Comparison of ENCODE assay signal across 15 cellular contexts in genomic region chr1:44636711-44637589, GRCh38. TPM values are rescaled to one million over a fixed set of nuclear protein-coding genes. Genes with fewer than 3 reads are reported as not detected.
A peak's percentile ranks its signal among the peaks of the same experiment; 100 is the strongest.
DNase-seq lines count a peak whose midpoint lies in the region; ATAC-seq, FAIRE-seq and TF ChIP-seq lines count a peak whose summit lies in the region.
"Had no signal": no experiment of that assay in that cellular context is flagged by ENCODE, and none has a peak within 500 bp of the region (broad histone marks: within the 10 kb centered on the region; RNA-seq: fewer than 3 reads in every experiment).

No MANE protein-coding gene starts in this region.

- CTCF ChIA-PET in K562 (lab: Yijun Ruan, JAX; ENCODE audit: low intra/inter-chr PET ratio): no interaction called here
- CTCF ChIA-PET in naive thymus-derived CD4-positive, alpha-beta T cell (lab: Charles Lee): interaction anchor here (4.3 kb wide), 1 partner anchor 15 kb away, joined by 18 read pairs; no protein-coding TSS in a partner anchor

- H3K9me3 Mint-ChIP-seq in neural crest cell: no peaks in the 10 kb centered on the region
- peaks cover 0 to 2% (median 0%) of the 10 kb centered on the region in 11 donors for H3K9me3 Mint-ChIP-seq in naive thymus-derived CD4-positive, alpha-beta T cell

- H3K36me3 Mint-ChIP-seq in neural crest cell (ENCODE audit: low read depth): peaks cover 13% of the 10 kb centered on the region
- H3K36me3 Mint-ChIP-seq in naive thymus-derived CD4-positive, alpha-beta T cell: peaks cover 6 to 31% (median 12%) of the 10 kb centered on the region in 5 donors

- DNase-seq in DMS153 (lab: John Stamatoyannopoulos, UW): peak; percentile 33
- DNase-seq in NCI-H1694 treated with DMSO at 0.1 percent for 48 hours (lab: John Stamatoyannopoulos, UW): peak; percentile 75
- no peak for DNase-seq in K562 (ENCODE audit: extremely low read depth in 1 of 4, low spot score in 3 of 4)
- DNase-seq in neural crest cell (ENCODE audit: low read depth, low spot score): no peak
- DNase-seq in RPMI8226: no peak
- DNase-seq in amniotic stem cell (lab: John Stamatoyannopoulos, UW): no peak
- no peak for DNase-seq in naive thymus-derived CD4-positive, alpha-beta T cell
- DNase-seq: activated T-cell treated with anti-CD3 and anti-CD28 coated beads, Interleukin-2, amount 50 U/mL, for 48 hours; lower lobe of right lung; NCI-H146 had no signal

- H3K27me3 Mint-ChIP-seq in neural crest cell (ENCODE audit: low read depth): no peaks in the 10 kb centered on the region
- no peaks in the 10 kb centered on the region for H3K27me3 Mint-ChIP-seq in naive thymus-derived CD4-positive, alpha-beta T cell

- no peak for TF ChIP-seq EP300 in K562 (IDR thresholded peaks at IDR 0.05; ENCODE audit: low read length)

- peaks cover 46 to 49% of the 10 kb centered on the region in 2 experiments; a peak in 4 of 5 replicates for H3K4me1 ChIP-seq in K562 (replicated peaks in 1 of 2; ENCODE audit: control insufficient read depth in 2 of 2, insufficient read depth in 2 of 2, low read length in 2 of 2)
- H3K4me1 ChIP-seq in naive thymus-derived CD4-positive, alpha-beta T cell (ENCODE audit: control insufficient read depth in 2 of 2, insufficient read depth in 2 of 2, low read length in 2 of 2): peaks cover 8% of the 10 kb centered on the region in 2 donors

- no peak overlapping the region for H3K4me3 ChIP-seq in K562
- no peak overlapping the region for H3K4me3 ChIP-seq in naive thymus-derived CD4-positive, alpha-beta T cell (ENCODE audit: low read length)
- H3K4me3 ChIP-seq: lower lobe of right lung, prostate gland, tibial nerve had no signal

- H3K9me3 ChIP-seq in K562 (replicated peaks; ENCODE audit: control insufficient read depth, insufficient read depth, low read depth, low read length): no peaks in the 10 kb centered on the region
- no peaks in the 10 kb centered on the region for H3K9me3 ChIP-seq in naive thymus-derived CD4-positive, alpha-beta T cell (ENCODE audit: control insufficient read depth in 2 of 3, low read length in 3 of 3)
- H3K9me3 ChIP-seq: lower lobe of right lung, prostate gland, tibial nerve had no signal

- H2AFZ ChIP-seq in K562 (ENCODE audit: low read depth, low read length): no peak overlapping the region

- no peaks in the 10 kb centered on the region for H3K27me3 ChIP-seq in K562 (ENCODE audit: control insufficient read depth in 2 of 2, insufficient read depth in 2 of 2, low read length in 2 of 2)
- no peaks in the 10 kb centered on the region for H3K27me3 ChIP-seq in naive thymus-derived CD4-positive, alpha-beta T cell (ENCODE audit: control insufficient read depth in 2 of 2, insufficient read depth in 2 of 2, low read length in 2 of 2)
- H3K27me3 ChIP-seq: tibial nerve had no signal

- intact Hi-C loops in K562 (cut with micrococcal nuclease): loop anchor here (10.0 kb wide), 1 partner anchor 168 kb away; the partner anchor contains the start of genes BTBD19, DYNLT4 and PLK3
- intact Hi-C loops in naive thymus-derived CD4-positive, alpha-beta T cell (cut with micrococcal nuclease): loop anchor here (10.0 kb wide), 2 partner anchors 422 to 692 kb away; partner anchors contain the start of genes DMAP1 (in 1 of the 2) and IPO13 (in 1 of the 2)

- ATAC-seq in K562 (peak; percentile 3), HG03571 (IDR thresholded peaks at IDR 0.05; ENCODE audit: unreplicated experiment) (no peak)
- no peak for ATAC-seq in naive thymus-derived CD4-positive, alpha-beta T cell
- ATAC-seq: lower lobe of right lung, Panc1 had no signal

- H3K27ac ChIP-seq in K562 (ENCODE audit: extremely low read depth, low read depth, low read length): peak overlapping the region; percentile 49; the same call in 2 of the 3 replicates
- no peak overlapping the region for H3K27ac ChIP-seq in naive thymus-derived CD4-positive, alpha-beta T cell (ENCODE audit: low read depth, low read length)
- H3K27ac ChIP-seq: lower lobe of right lung, prostate gland, tibial nerve had no signal

- H3K4me2 ChIP-seq in K562 (ENCODE audit: insufficient read depth, low read length): peak overlapping the region; percentile 62; the same call in 1 of the 2 replicates

- H3K4me1 Mint-ChIP-seq in neural crest cell: peaks cover 67% of the 10 kb centered on the region
- H3K4me1 Mint-ChIP-seq in naive thymus-derived CD4-positive, alpha-beta T cell: peaks cover 25 to 46% (median 33%) of the 10 kb centered on the region in 7 donors

- peak overlapping the region; percentile 26 to 78; a peak in 2 of 4 replicates for H3K9ac ChIP-seq in K562 (ENCODE audit: insufficient read depth in 1 of 2, low read depth in 2 of 2, low read length in 2 of 2)

- H3K9me1 ChIP-seq in K562 (ENCODE audit: control insufficient read depth, insufficient read depth, low read length): peaks cover 10% of the 10 kb centered on the region

- H3K4me3 Mint-ChIP-seq in neural crest cell: peak overlapping the region; percentile 71
- no peak overlapping the region for H3K4me3 Mint-ChIP-seq in naive thymus-derived CD4-positive, alpha-beta T cell

- POLR2A ChIA-PET in K562 (lab: Yijun Ruan, JAX): interaction anchor here (0.7 to 21.3 kb wide), 9 partner anchors 3 to 419 kb away, joined by 3 to 328 read pairs (median 4); partner anchors contain the start of genes ARMH1 and TMEM53
- POLR2A ChIA-PET in naive thymus-derived CD4-positive, alpha-beta T cell (lab: Charles Lee): no interaction called here

- H3K27ac Mint-ChIP-seq in neural crest cell (ENCODE audit: unreplicated experiment): peak overlapping the region; percentile 87
- peak overlapping the region in 3 of 9 donors; percentile 9 to 48 (median 12) for H3K27ac Mint-ChIP-seq in naive thymus-derived CD4-positive, alpha-beta T cell

- H4K20me1 ChIP-seq in K562 (replicated peaks; ENCODE audit: control insufficient read depth, insufficient read depth, low read length): peaks cover 4% of the 10 kb centered on the region; the same call in 1 of the 2 replicates

- 66% methylated on average over 13 of the region's 13 CpGs for WGBS in K562 (ENCODE audit: insufficient coverage, low coverage, missing lambda C conversion rate)

- in situ Hi-C loops in K562 (cut with MboI): no loop called here

- peaks cover 88% of the 10 kb centered on the region for H3K36me3 ChIP-seq in K562 (ENCODE audit: control insufficient read depth, insufficient read depth, low read length)
- peaks cover 8 to 93% (median 31%) of the 10 kb centered on the region in 3 experiments for H3K36me3 ChIP-seq in naive thymus-derived CD4-positive, alpha-beta T cell (ENCODE audit: control insufficient read depth in 2 of 3, insufficient read depth in 3 of 3, low read length in 3 of 3)

- TF ChIP-seq CTCF in K562 (IDR thresholded peaks at IDR 0.05 in 2 of 3, conservative IDR thresholded peaks at IDR 0.05 in 1 of 3; ENCODE audit: insufficient read depth in 2 of 3, low read depth in 1 of 3, low read length in 3 of 3) (no peak), neural crest cell (conservative IDR thresholded peaks at IDR 0.05) (no peak)

- TF ChIP-seq POLR2A in K562 (conservative IDR thresholded peaks at IDR 0.05): no peak

- no TSS peak for BruUV-seq in K562 (replicated peaks; lab: Mats Ljungman, UMichigan)

- TF ChIP-seq RAD21 in K562 (CRISPR knock-in tag; conservative IDR thresholded peaks at IDR 0.05 in 1 of 2, IDR thresholded peaks at IDR 0.05 in 1 of 2): no peak

- H3K79me2 ChIP-seq in K562 (ENCODE audit: control insufficient read depth, insufficient read depth, low read length): peaks cover 35% of the 10 kb centered on the region

- no peak for FAIRE-seq in K562 (lab: Jason Lieb, UNC)
- FAIRE-seq: frontal cortex had no signal

RNA-seq across cellular contexts. Expression of gene TMEM53, which starts 37.3 kb away (rescaled TPM):
- total RNA-seq in K562 (2011; cell fraction: chromatin; rRNA removed; ENCODE audit: low replicate concordance): 2.3 and 4.2 TPM in 2 replicates
- 4.0 and 4.1 TPM in 2 replicates for total RNA-seq in K562 (2011; cell fraction: nucleolus; rRNA removed)
- 3.8 and 5.0 TPM in 2 replicates for total RNA-seq in K562 (2011; cell fraction: nucleoplasm; rRNA removed)
- total RNA-seq in K562 (2014; rRNA removed) (2.0 and 4.7 TPM in 2 replicates), K562 (2014; rRNA removed; fragmentation: Illumina TruSeq; extraction: Trizol) (0.45 and 1.3 TPM in 2 replicates), K562 (2015; rRNA removed; fragmentation: Illumina TruSeq; extraction: Trizol) (1.8 and 2.1 TPM in 2 replicates), K562 (2021) (3.1 and 3.7 TPM in 2 replicates), neural crest cell (14.1 and 15.7 TPM in 2 replicates)
- polyA plus RNA-seq in K562 (2011; rRNA removed) (3.0 and 4.1 TPM in 2 replicates), K562 (2014; fragmentation: Illumina TruSeq; extraction: Trizol) (3.3 and 3.4 TPM in 2 replicates), K562 (2014; fragmentation: Nextera tagmentation; extraction: Ambion mirVana) (1 to 10 TPM in 1 of 2 experiments, under 1 TPM in 1; 0.23 to 1.9 TPM), K562 (2014; rRNA removed) (3.7 and 5.0 TPM in 2 replicates)
- polyA plus RNA-seq in K562 (2011; cell fraction: cytosol; rRNA removed): 7.2 and 14.8 TPM in 2 replicates
- polyA plus RNA-seq in K562 (2011; cell fraction: nucleus; rRNA removed): 2.6 and 2.7 TPM in 2 replicates
- 5.6 and 6.7 TPM in 2 replicates for polyA plus RNA-seq in K562 (2012)
- polyA minus RNA-seq in K562 (2011; rRNA and poly(A)+ RNA removed): 2.1 and 2.7 TPM in 2 replicates
- 2.1 and 4.9 TPM in 2 replicates for polyA minus RNA-seq in K562 (2011; cell fraction: cytosol; rRNA and poly(A)+ RNA removed)
- polyA minus RNA-seq in K562 (2011; cell fraction: nucleus; rRNA and poly(A)+ RNA removed): 0.54 and 0.78 TPM in 2 replicates
- total RNA-seq in naive thymus-derived CD4-positive, alpha-beta T cell: 1 to 10 TPM; 1.6 to 3.5 (median 1.9) TPM
- 1 to 10 TPM; 2.9 to 3.5 TPM for polyA plus RNA-seq in naive thymus-derived CD4-positive, alpha-beta T cell

RNA-seq across cellular contexts. Expression of gene ARMH1, which starts 37.6 kb away (rescaled TPM):
- total RNA-seq in K562 (2011; cell fraction: chromatin; rRNA removed; ENCODE audit: low replicate concordance): 0.28 TPM in 1 of 2 replicates, not detected in the other
- not detected in 2 replicates for total RNA-seq in K562 (2011; cell fraction: nucleolus; rRNA removed)
- not detected in 2 replicates for total RNA-seq in K562 (2011; cell fraction: nucleoplasm; rRNA removed)
- total RNA-seq in K562 (2014; rRNA removed) (not detected in 2 replicates), K562 (2014; rRNA removed; fragmentation: Illumina TruSeq; extraction: Trizol) (not detected in 2 replicates), K562 (2015; rRNA removed; fragmentation: Illumina TruSeq; extraction: Trizol) (not detected in 2 replicates), K562 (2021) (0.49 TPM in 1 of 2 replicates, not detected in the other), neural crest cell (5.6 and 5.9 TPM in 2 replicates)
- polyA plus RNA-seq in K562 (2011; rRNA removed) (0.37 TPM in 1 of 2 replicates, not detected in the other), K562 (2014; fragmentation: Illumina TruSeq; extraction: Trizol) (not detected in 2 replicates), K562 (2014; fragmentation: Nextera tagmentation; extraction: Ambion mirVana) (not detected), K562 (2014; rRNA removed) (0.41 TPM in 1 of 2 replicates, not detected in the other)
- 0.07 and 0.72 TPM in 2 replicates for polyA plus RNA-seq in K562 (2011; cell fraction: cytosol; rRNA removed)
- polyA plus RNA-seq in K562 (2011; cell fraction: nucleus; rRNA removed): 2.1 and 3.0 TPM in 2 replicates
- polyA plus RNA-seq in K562 (2012): not detected in 2 replicates
- polyA minus RNA-seq in K562 (2011; rRNA and poly(A)+ RNA removed): not detected in 2 replicates
- not detected in 2 replicates for polyA minus RNA-seq in K562 (2011; cell fraction: cytosol; rRNA and poly(A)+ RNA removed)
- polyA minus RNA-seq in K562 (2011; cell fraction: nucleus; rRNA and poly(A)+ RNA removed): not detected in 2 replicates
- 100 to 1,000 TPM in 1 of 5 experiments, 10 to 100 TPM in 4; 65.8 to 205 (median 87.0) TPM for total RNA-seq in naive thymus-derived CD4-positive, alpha-beta T cell
- polyA plus RNA-seq in naive thymus-derived CD4-positive, alpha-beta T cell: 10 to 100 TPM; 32.8 to 41.0 TPM

Comparison
In these comparisons a context has a peak if more than half of its experiments do, and no peak if none do; other contexts are left out.
1. DNase-seq: peak in DMS153 (single experiment) and NCI-H1694 treated with DMSO at 0.1 percent for 48 hours (single experiment); none in K562 (0 of 4), neural crest cell (single experiment), RPMI8226 (single experiment), amniotic stem cell (single experiment) and naive thymus-derived CD4-positive, alpha-beta T cell (0 of 9).